In the genomic region with DNA sequence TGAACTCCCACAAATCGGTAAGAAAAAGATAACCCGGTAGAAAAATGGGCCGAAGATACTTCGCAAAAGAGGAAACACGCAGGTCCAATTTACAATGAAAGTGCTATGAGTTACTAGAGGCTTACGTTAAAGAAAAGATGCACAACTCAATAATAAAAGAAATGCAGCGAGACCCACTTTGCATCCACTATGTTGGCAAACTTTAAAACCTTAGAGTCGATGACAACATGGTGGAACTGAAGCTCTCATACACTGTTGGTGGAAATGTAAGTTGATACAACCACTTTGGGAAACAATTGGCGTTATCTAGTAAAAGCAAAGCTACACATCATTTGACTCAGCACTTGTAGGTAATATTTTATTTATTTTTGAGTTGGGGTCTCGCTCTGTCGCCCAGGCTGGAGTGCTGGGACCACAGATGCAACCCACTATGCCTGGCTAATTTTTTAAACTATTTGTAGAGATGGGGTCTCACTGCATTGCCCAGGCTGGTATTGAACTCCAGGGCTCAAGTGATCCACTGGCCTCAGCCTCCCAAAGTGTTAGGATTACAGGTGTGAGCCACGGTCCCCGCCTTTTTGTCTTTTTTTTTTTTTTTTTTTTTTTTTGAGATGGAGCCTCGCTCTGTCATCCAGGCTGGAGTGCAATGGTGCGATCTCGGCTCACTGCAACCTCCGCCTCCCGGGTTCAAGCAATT, we compare ENCODE assay signal across 8 cellular contexts. TPM values are rescaled to one million over a fixed set of nuclear protein-coding genes. Genes with fewer than 3 reads are reported as not detected.
DNase-seq lines count a peak whose midpoint lies in the region; ATAC-seq and TF ChIP-seq lines count a peak whose summit lies in the region.

No MANE protein-coding gene starts in this region.

- H3K4me2 ChIP-seq in skeletal muscle satellite cell (ENCODE audit: low read length): peak overlapping the region; percentile 88

- no peaks in the 10 kb centered on the region for H3K36me3 Mint-ChIP-seq in T-helper 17 cell (ENCODE audit: low read depth)

- ATAC-seq in T-helper 17 cell (no peak), HG02610 (IDR thresholded peaks at IDR 0.05; ENCODE audit: unreplicated experiment) (no peak)

- peaks cover under 1% of the 10 kb centered on the region for H3K36me3 ChIP-seq in HAP-1 (replicated peaks)
- peaks cover 14% of the 10 kb centered on the region for H3K36me3 ChIP-seq in skeletal muscle satellite cell (ENCODE audit: insufficient read depth, low read length)

- H3K27me3 Mint-ChIP-seq in T-helper 17 cell: no peaks in the 10 kb centered on the region

- H3K4me1 Mint-ChIP-seq in T-helper 17 cell: peaks cover 25% of the 10 kb centered on the region

- H3K27ac Mint-ChIP-seq in T-helper 17 cell: peak overlapping the region; percentile 98

- H3K4me3 ChIP-seq in HAP-1 (peak overlapping the region; percentile 85), foreskin fibroblast (ENCODE audit: low read depth in 1 of 2, low read length in 2 of 2) (peak overlapping the region; percentile 89 to 99), skeletal muscle satellite cell (ENCODE audit: low read length) (peak overlapping the region; percentile 88)

- H3K4me1 ChIP-seq in HAP-1 (peaks cover 10% of the 10 kb centered on the region), skeletal muscle satellite cell (ENCODE audit: control insufficient read depth, insufficient read depth, low read length) (peaks cover 11% of the 10 kb centered on the region)

- TF ChIP-seq CTCF in foreskin fibroblast (IDR thresholded peaks at IDR 0.05; ENCODE audit: low read depth, low read length) (no peak), GM13977 (IDR thresholded peaks at IDR 0.05; ENCODE audit: extremely low read depth, insufficient read depth, missing control alignments) (no peak)

- H3K9ac ChIP-seq in skeletal muscle satellite cell (ENCODE audit: low read depth, low read length): peak overlapping the region; percentile 97

- DNase-seq in HAP-1 (ENCODE audit: low spot score in 2 of 2) (no peak), T-helper 17 cell (no peak), foreskin fibroblast (no peak), GM13977 (ENCODE audit: low spot score) (no peak), occipital lobe (lab: John Stamatoyannopoulos, UW) (no peak)
- DNase-seq in activated CD4-positive, alpha-beta T cell treated with anti-CD3 and anti-CD28 coated beads for 48 hours: no peak

- no peaks in the 10 kb centered on the region for H3K27me3 ChIP-seq in HAP-1 (ENCODE audit: low read depth)
- no peaks in the 10 kb centered on the region for H3K27me3 ChIP-seq in skeletal muscle satellite cell (ENCODE audit: control insufficient read depth, insufficient read depth, low read length)

- in situ Hi-C loops in HAP-1 (cut with MboI; ENCODE audit: low sequenced_read_pairs) (no loop called here), GM13977 (cut with MboI; ENCODE audit: low pct_unique_long_range_greater_than_20kb, low sequenced_read_pairs, unreplicated experiment) (no loop called here)

- H3K9me3 ChIP-seq in HAP-1 (no peaks in the 10 kb centered on the region), T-helper 17 cell (ENCODE audit: control insufficient read depth, low read length, poor library complexity, severe bottlenecking) (no peaks in the 10 kb centered on the region), skeletal muscle satellite cell (replicated peaks; ENCODE audit: low read length) (no peaks in the 10 kb centered on the region)

- H3K4me3 Mint-ChIP-seq in T-helper 17 cell: peak overlapping the region; percentile 90

RNA-seq across cellular contexts. Expression of gene GPATCH3, which starts 0.7 kb away (rescaled TPM):
- total RNA-seq in T-helper 17 cell: 10 to 100 TPM; 26.4 to 43.2 TPM
- total RNA-seq in skeletal muscle satellite cell (2012; rRNA removed): 5.3 and 5.7 TPM in 2 replicates
- 8.1 TPM for total RNA-seq in occipital lobe

RNA-seq across cellular contexts. Expression of gene GPN2, which starts 10.9 kb away (rescaled TPM):
- total RNA-seq in T-helper 17 cell: 10 to 100 TPM; 29.1 to 41.9 TPM
- total RNA-seq in skeletal muscle satellite cell (2012; rRNA removed): 7.4 and 8.5 TPM in 2 replicates
- 11.5 TPM for total RNA-seq in occipital lobe

RNA-seq across cellular contexts. Expression of gene NR0B2, which starts 12.8 kb away (rescaled TPM):
- total RNA-seq in T-helper 17 cell: not detected
- not detected in 2 replicates for total RNA-seq in skeletal muscle satellite cell (2012; rRNA removed)
- total RNA-seq in occipital lobe: not detected

RNA-seq across cellular contexts. Expression of gene NUDC, which starts 20.6 kb away (rescaled TPM):
- total RNA-seq in T-helper 17 cell: 10 to 100 TPM; 41.8 to 43.0 TPM
- 19.3 and 23.6 TPM in 2 replicates for total RNA-seq in skeletal muscle satellite cell (2012; rRNA removed)
- 11.2 TPM for total RNA-seq in occipital lobe

RNA-seq across cellular contexts. Expression of gene SFN, which starts 38.0 kb away (rescaled TPM):
- total RNA-seq in T-helper 17 cell (1 to 10 TPM; 1.3 TPM), occipital lobe (not detected)
- not detected in 2 replicates for total RNA-seq in skeletal muscle satellite cell (2012; rRNA removed)
